25 cellular contexts compared by ENCODE assay signal in genomic region chr11:132032555-132032954, GRCh38.
DNase-seq lines count a peak whose midpoint lies in the region; ATAC-seq and TF ChIP-seq lines count a peak whose summit lies in the region.
"Had no signal": no experiment of that assay in that cellular context is flagged by ENCODE, and none has a peak within 500 bp of the region (broad histone marks: within the 10 kb centered on the region; RNA-seq: fewer than 3 reads in every experiment).

No MANE protein-coding gene starts in this region.

- no peaks in the 10 kb centered on the region for H3K27me3 Mint-ChIP-seq in Calu3 (ENCODE audit: unreplicated experiment)
- H3K27me3 Mint-ChIP-seq: T-helper 17 cell had no signal

- DNase-seq in GM04504 (ENCODE audit: low read depth), result peak; percentile 48
- DNase-seq in amniotic epithelial cell (ENCODE audit: low read depth), result peak; percentile 52
- DNase-seq in fibroblast of peridontal ligament (ENCODE audit: extremely low read depth), result peak; percentile 85
- DNase-seq in Calu3, result no peak
- no peak for DNase-seq in NCI-H1105 treated with DMSO at 0.1 percent for 48 hours (lab: John Stamatoyannopoulos, UW)
- no peak for DNase-seq in NCI-H146 (lab: John Stamatoyannopoulos, UW)
- DNase-seq: activated CD8-positive, alpha-beta memory T cell treated with anti-CD3 and anti-CD28 coated beads, Interleukin-2, amount 50 U/mL, for 48 hours; activated effector memory CD4-positive, alpha-beta T cell treated with Interleukin-2 at 50 U/mL for 16 hours; COR-L47; head of caudate nucleus; left lung; NCI-H187; NCI-H2227 treated with DMSO at 0.1 percent for 48 hours; NCI-H82; psoas muscle; SJCRH30; stimulated activated CD4-positive, alpha-beta T cell treated with anti-CD3 and anti-CD28 coated beads, Interleukin-2, amount 100 ng/mL, for 48 hours; stimulated activated naive CD8-positive, alpha-beta T cell treated with anti-CD3 and anti-CD28 coated beads, Interleukin-15, Interleukin-2, amounts not matched to agents 100 U/mL and 50 U/mL, for 24 hours; T-helper 17 cell; tibial artery; WERI-Rb-1 had no signal

- H3K4me3 Mint-ChIP-seq in Calu3 (ENCODE audit: low read depth, unreplicated experiment), result no peak overlapping the region
- H3K4me3 Mint-ChIP-seq: IgD-negative memory B cell, neural crest cell, T-helper 17 cell had no signal

- intact Hi-C loops in Calu3 (cut with micrococcal nuclease; ENCODE audit: unreplicated experiment), result no loop called here

- peaks cover 6% of the 10 kb centered on the region for H3K9me3 Mint-ChIP-seq in Calu3 (ENCODE audit: low read depth, unreplicated experiment)

- no peak for TF ChIP-seq CTCF in Calu3 (IDR thresholded peaks at IDR 0.05; ENCODE audit: unreplicated experiment)

- H3K36me3 Mint-ChIP-seq in Calu3 (ENCODE audit: insufficient read depth, unreplicated experiment), result no peaks in the 10 kb centered on the region
- H3K36me3 Mint-ChIP-seq: IgD-negative memory B cell had no signal

- no TSS peak for BruUV-seq in Calu3 (replicated peaks; lab: Mats Ljungman, UMichigan)

- H3K27ac Mint-ChIP-seq in Calu3 (ENCODE audit: unreplicated experiment), result no peak overlapping the region
- H3K27ac Mint-ChIP-seq: IgD-negative memory B cell, T-helper 17 cell had no signal

- H3K4me1 Mint-ChIP-seq in Calu3 (ENCODE audit: low read depth, unreplicated experiment), result no peaks in the 10 kb centered on the region
- H3K4me1 Mint-ChIP-seq: IgD-negative memory B cell, neural crest cell, T-helper 17 cell had no signal

- CTCF ChIA-PET in Calu3 (lab: Charles Lee), result no interaction called here

- no peak for ATAC-seq in HG02759 (IDR thresholded peaks at IDR 0.05; ENCODE audit: unreplicated experiment)
- ATAC-seq: esophagus mucosa; left lung; psoas muscle; stimulated activated naive CD8-positive, alpha-beta T cell treated with anti-CD3 and anti-CD28 coated beads, Interleukin-15, Interleukin-2, amounts not matched to agents 100 U/mL and 50 U/mL, for 24 hours; T-helper 17 cell had no signal

Comparison
In these comparisons a context has a peak if more than half of its experiments do, and no peak if none do; other contexts are left out.
1. DNase-seq: peak in GM04504 (single experiment), amniotic epithelial cell (single experiment) and fibroblast of peridontal ligament (single experiment); none in Calu3 (single experiment), NCI-H1105 treated with DMSO at 0.1 percent for 48 hours (single experiment) and NCI-H146 (single experiment).